ENCODE assay signal across 1 cellular context in the genomic region with DNA sequence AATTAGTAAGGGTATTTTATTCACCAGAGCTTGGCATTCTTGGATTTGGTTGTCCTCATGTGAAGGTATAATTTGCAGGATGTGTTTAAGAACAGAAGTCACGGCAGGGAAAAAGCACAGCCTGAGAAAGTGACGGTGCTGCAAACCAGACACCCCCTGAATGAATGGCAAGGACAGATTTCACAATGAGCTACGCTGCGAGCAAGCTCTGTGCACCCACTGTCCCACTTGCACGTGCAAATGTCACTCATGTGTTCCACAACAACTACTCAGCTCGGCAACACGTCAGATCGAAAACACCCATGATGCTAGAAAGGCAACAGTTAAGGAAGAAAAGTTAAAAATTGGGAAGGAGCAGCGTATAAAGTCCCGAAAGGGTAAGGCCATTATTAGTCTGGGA.
TF ChIP-seq lines count a peak whose summit lies in the region.

No MANE protein-coding gene starts in this region.

TF ChIP-seq in WTC11, 78 proteins besides CTCF, POLR2A, EP300 and RAD21 (continued from another document):
- TF ChIP-seq, protein P1, sequence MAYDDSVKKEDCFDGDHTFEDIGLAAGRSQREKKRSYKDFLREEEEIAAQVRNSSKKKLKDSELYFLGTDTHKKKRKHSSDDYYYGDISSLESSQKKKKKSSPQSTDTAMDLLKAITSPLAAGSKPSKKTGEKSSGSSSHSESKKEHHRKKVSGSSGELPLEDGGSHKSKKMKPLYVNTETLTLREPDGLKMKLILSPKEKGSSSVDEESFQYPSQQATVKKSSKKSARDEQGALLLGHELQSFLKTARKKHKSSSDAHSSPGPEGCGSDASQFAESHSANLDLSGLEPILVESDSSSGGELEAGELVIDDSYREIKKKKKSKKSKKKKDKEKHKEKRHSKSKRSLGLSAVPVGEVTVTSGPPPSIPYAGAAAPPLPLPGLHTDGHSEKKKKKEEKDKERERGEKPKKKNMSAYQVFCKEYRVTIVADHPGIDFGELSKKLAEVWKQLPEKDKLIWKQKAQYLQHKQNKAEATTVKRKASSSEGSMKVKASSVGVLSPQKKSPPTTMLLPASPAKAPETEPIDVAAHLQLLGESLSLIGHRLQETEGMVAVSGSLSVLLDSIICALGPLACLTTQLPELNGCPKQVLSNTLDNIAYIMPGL (CRISPR knock-in tag; IDR thresholded peaks at IDR 0.05): no peak
- TF ChIP-seq ATF1 (CRISPR knock-in tag; IDR thresholded peaks at IDR 0.05) (no peak), ZNF138 (CRISPR knock-in tag; conservative IDR thresholded peaks at IDR 0.05) (no peak), STAT6 (CRISPR knock-in tag; conservative IDR thresholded peaks at IDR 0.05; ENCODE audit: low read depth) (no peak), ZNF232 (CRISPR knock-in tag; IDR thresholded peaks at IDR 0.05) (no peak), GRHL2 (CRISPR knock-in tag; IDR thresholded peaks at IDR 0.05; ENCODE audit: insufficient replicate concordance, severe bottlenecking) (no peak), EMX1 (CRISPR knock-in tag; IDR thresholded peaks at IDR 0.05) (no peak), KAT7 (CRISPR knock-in tag; IDR thresholded peaks at IDR 0.05; ENCODE audit: borderline replicate concordance) (no peak), ZBTB43 (CRISPR knock-in tag; IDR thresholded peaks at IDR 0.05) (no peak), PRRX2 (CRISPR knock-in tag; IDR thresholded peaks at IDR 0.05) (no peak), TCF7 (CRISPR knock-in tag; IDR thresholded peaks at IDR 0.05; ENCODE audit: low read depth) (no peak), ZNF416 (CRISPR knock-in tag; IDR thresholded peaks at IDR 0.05) (no peak), CBFB (CRISPR knock-in tag; IDR thresholded peaks at IDR 0.05; ENCODE audit: low read depth) (no peak)
TF ChIP-seq in WTC11: peak in this region for 0.
